Comparison of ENCODE assay signal across 10 cellular contexts in genomic region chr1:78541479-78541878, GRCh38. TPM values are rescaled to one million over a fixed set of nuclear protein-coding genes. Genes with fewer than 3 reads are reported as not detected.
"Had no signal": no experiment of that assay in that cellular context is flagged by ENCODE, and none has a peak within 500 bp of the region (broad histone marks: within the 10 kb centered on the region; RNA-seq: fewer than 3 reads in every experiment).

No MANE protein-coding gene starts in this region.

- H3K4me2 ChIP-seq: KMS-11 had no signal

- H3K9ac ChIP-seq: KMS-11 had no signal

- H3K27ac ChIP-seq: HL-60, KMS-11 had no signal

- DNase-seq: IMR-90, Karpas-422, KBM-7, KG1 had no signal

- FAIRE-seq: HepG2, HTR-8/SVneo had no signal

- ATAC-seq: HepG2 had no signal

RNA-seq across cellular contexts. Expression of gene PTGFR, which starts 50.7 kb away (rescaled TPM):
- total RNA-seq: HepG2, HT-29 had no signal
- polyA plus RNA-seq: HepG2, IgD-negative memory B cell had no signal
